Comparison of ENCODE assay signal across 8 cellular contexts in genomic region chr17:42458497-42459255, GRCh38. TPM values are rescaled to one million over a fixed set of nuclear protein-coding genes. Genes with fewer than 3 reads are reported as not detected.
DNase-seq lines count a peak whose midpoint lies in the region; ATAC-seq and TF ChIP-seq lines count a peak whose summit lies in the region.

ATP6V0A1 (plus strand) TSS chr17:42458878; CDS start chr17:42460895, 2,017 bp downstream.

- H3K79me2 ChIP-seq in mesendoderm (ENCODE audit: control insufficient read depth, insufficient read depth, low read length) = no peaks in the 10 kb centered on the region

- TF ChIP-seq CTCF in BE2C (IDR thresholded peaks at IDR 0.05; ENCODE audit: low read depth, low read length) (no peak), endodermal cell (conservative IDR thresholded peaks at IDR 0.05) (no peak)

- no peak within 1 kb of the TSS for H2BK15ac ChIP-seq in mesendoderm (replicated peaks; ENCODE audit: low read depth)

- H3K4ac ChIP-seq in mesendoderm (ENCODE audit: low read depth, low read length) = peak within 1 kb of the TSS; percentile 49

- peak within 1 kb of the TSS; percentile 95 for H3K4me2 ChIP-seq in mesendoderm (ENCODE audit: low read length)

- H2AK5ac ChIP-seq in mesendoderm (ENCODE audit: low read length) = no peak within 1 kb of the TSS

- H3K79me1 ChIP-seq in mesendoderm (ENCODE audit: low read length) = peaks cover 2% of the 10 kb centered on the region

- peaks cover 19% of the 10 kb centered on the region for H3K4me1 Mint-ChIP-seq in endodermal cell

- H3K36me3 Mint-ChIP-seq in endodermal cell (ENCODE audit: low read depth) = peaks cover 17% of the 10 kb centered on the region

- peak within 1 kb of the TSS; percentile 80 for H3K4me3 ChIP-seq in BE2C (ENCODE audit: low read depth, low read length)
- H3K4me3 ChIP-seq in endodermal cell (ENCODE audit: low read length) = peak within 1 kb of the TSS; percentile 89
- H3K4me3 ChIP-seq in mesendoderm (ENCODE audit: low read length) = peak within 1 kb of the TSS; percentile 82

- H3K56ac ChIP-seq in mesendoderm (ENCODE audit: low read length) = peak within 1 kb of the TSS; percentile 87

- H3K4me1 ChIP-seq in BE2C (no peaks in the 10 kb centered on the region; the same call in 1 of the 2 replicates), endodermal cell (ENCODE audit: control insufficient read depth, insufficient read depth, low read length) (no peaks in the 10 kb centered on the region), mesendoderm (ENCODE audit: control insufficient read depth, low read depth, low read length) (no peaks in the 10 kb centered on the region)

- no peaks in the 10 kb centered on the region for H3K27me3 ChIP-seq in BE2C
- no peaks in the 10 kb centered on the region for H3K27me3 ChIP-seq in endodermal cell (ENCODE audit: control insufficient read depth, insufficient read depth, low read length, poor library complexity, severe bottlenecking)
- no peaks in the 10 kb centered on the region for H3K27me3 ChIP-seq in mesendoderm (ENCODE audit: insufficient read depth, low read length, poor library complexity)

- H4K8ac ChIP-seq in mesendoderm (ENCODE audit: low read depth, low read length) = peak within 1 kb of the TSS; percentile 99

- no peaks in the 10 kb centered on the region for H3K27me3 Mint-ChIP-seq in endodermal cell (ENCODE audit: insufficient read depth)

- WGBS in endodermal cell (ENCODE audit: insufficient coverage in 1 of 2, insufficient read length in 1 of 2), 2 experiments = 0 to 1% methylated on average over 5 to 43 of the region's 45 CpGs
- no CpG with 5 or more reads among the region's 45 CpGs for WGBS in mesendoderm (ENCODE audit: extremely low coverage, insufficient coverage, low lambda C conversion rate)

- H2BK5ac ChIP-seq in mesendoderm (ENCODE audit: low read length) = no peak within 1 kb of the TSS

- peak within 1 kb of the TSS; percentile 89 for H3K4me3 Mint-ChIP-seq in endodermal cell

- H2BK120ac ChIP-seq in mesendoderm (ENCODE audit: low read depth, low read length) = no peak within 1 kb of the TSS

- H3K36me3 ChIP-seq in BE2C = peaks cover 24% of the 10 kb centered on the region
- H3K36me3 ChIP-seq in endodermal cell (ENCODE audit: control insufficient read depth, insufficient read depth, low read length) = peaks cover 12% of the 10 kb centered on the region
- H3K36me3 ChIP-seq in mesendoderm (ENCODE audit: control insufficient read depth, insufficient read depth, low read length) = no peaks in the 10 kb centered on the region

- no peak within 1 kb of the TSS for H4K5ac ChIP-seq in mesendoderm (ENCODE audit: low read length)

- ATAC-seq in GM19372 (IDR thresholded peaks at IDR 0.05; ENCODE audit: low read depth, unreplicated experiment) (peak; percentile 68), HG03571 (IDR thresholded peaks at IDR 0.05; ENCODE audit: unreplicated experiment) (peak; percentile 55)

- H3K18ac ChIP-seq in mesendoderm (ENCODE audit: low read length) = peak within 1 kb of the TSS; percentile 43

- H3K27ac ChIP-seq in endodermal cell (ENCODE audit: low read depth, low read length) (peak within 1 kb of the TSS; percentile 65), mesendoderm (ENCODE audit: low read depth, low read length) (peak within 1 kb of the TSS; percentile 53)

- H3K23ac ChIP-seq in mesendoderm (ENCODE audit: low read length) = no peak within 1 kb of the TSS

- H3K9me3 ChIP-seq in BE2C = no peaks in the 10 kb centered on the region
- H3K9me3 ChIP-seq in endodermal cell (ENCODE audit: control insufficient read depth, low read length) = no peaks in the 10 kb centered on the region

- no peaks in the 10 kb centered on the region for H3K9me3 Mint-ChIP-seq in endodermal cell

- peak within 1 kb of the TSS; percentile 66 for H3K9ac ChIP-seq in endodermal cell (ENCODE audit: extremely low read depth, low read length, poor library complexity, severe bottlenecking)
- peak within 1 kb of the TSS; percentile 85 for H3K9ac ChIP-seq in mesendoderm (ENCODE audit: low read length)

- H3K27ac Mint-ChIP-seq in endodermal cell = peak within 1 kb of the TSS; percentile 96

- DNase-seq in BE2C (peak; percentile 99), NOMO-1 (lab: John Stamatoyannopoulos, UW; ENCODE audit: unreplicated experiment in 2 of 2) (peak; percentile 55 to 87), endodermal cell (peak; percentile 99), mesendoderm (peak; percentile 93)
- DNase-seq in activated CD8-positive, alpha-beta memory T cell treated with anti-CD3 and anti-CD28 coated beads, Interleukin-2, amount 50 U/mL, for 1 hour (ENCODE audit: extremely low read depth) = peak; percentile 35
- peak; percentile 81 for DNase-seq in stimulated activated CD8-positive, alpha-beta memory T cell treated with anti-CD3 and anti-CD28 coated beads, Interleukin-12 subunit alpha, Interleukin-12 subunit beta, amount 100 ng/mL, for 4 hours (ENCODE audit: low read depth)

RNA-seq across cellular contexts. Expression of gene ATP6V0A1, which starts in this region (rescaled TPM):
- 151 TPM for polyA plus RNA-seq in BE2C (2012; ENCODE audit: insufficient read depth, insufficient read length, low read depth)
- 10 to 100 TPM; 45.2 to 53.1 TPM for total RNA-seq in endodermal cell
- polyA plus RNA-seq in endodermal cell (2013, experiment 1 of 2) = 47.2 TPM
- 34.8 TPM for polyA plus RNA-seq in endodermal cell (2013, experiment 2 of 2)
- polyA plus RNA-seq in mesendoderm (2013, experiment 1 of 2) = 16.1 TPM
- 16.7 TPM for polyA plus RNA-seq in mesendoderm (2013, experiment 2 of 2)

Comparison
In these comparisons a context has a peak if more than half of its experiments do, and no peak if none do; other contexts are left out.
1. Peak in every context shown above with its lines: DNase-seq, ATAC-seq, H3K4me3 ChIP-seq and H3K27ac ChIP-seq.
2. DNase-seq: peak in every context shown above with its lines; median percentile 99 in BE2C; 99 in endodermal cell; 93 in mesendoderm; 81 in stimulated activated CD8-positive, alpha-beta memory T cell treated with anti-CD3 and anti-CD28 coated beads, Interleukin-12 subunit alpha, Interleukin-12 subunit beta, amount 100 ng/mL, for 4 hours; 71 in NOMO-1; 35 in activated CD8-positive, alpha-beta memory T cell treated with anti-CD3 and anti-CD28 coated beads, Interleukin-2, amount 50 U/mL, for 1 hour.